Comparison of ENCODE assay signal across 1 cellular context in genomic region chr15:95608371-95608770, GRCh38.
A peak's percentile ranks its signal among the peaks of the same experiment; 100 is the strongest.
TF ChIP-seq lines count a peak whose summit lies in the region.

No MANE protein-coding gene starts in this region.

TF ChIP-seq in HEK293, 187 proteins besides CTCF, POLR2A, EP300 and RAD21 (continued from another document):
- no peak for TF ChIP-seq ZNF621 (tag by site-specific recombination; IDR thresholded peaks at IDR 0.05)
- no peak for TF ChIP-seq ZNF660 (tag by site-specific recombination; IDR thresholded peaks at IDR 0.05)
- TF ChIP-seq ZNF664 (tag by site-specific recombination; IDR thresholded peaks at IDR 0.05) = peak; percentile 97
- no peak for TF ChIP-seq ZNF394 (tag by site-specific recombination; IDR thresholded peaks at IDR 0.05; ENCODE audit: borderline replicate concordance)
- peak; percentile 20; the same call in 1 of the 2 replicates for TF ChIP-seq SCRT2 (tag by site-specific recombination; IDR thresholded peaks at IDR 0.05)
- no peak for TF ChIP-seq ZNF692 (tag by site-specific recombination; IDR thresholded peaks at IDR 0.05)
- TF ChIP-seq BCL6B (tag by site-specific recombination; IDR thresholded peaks at IDR 0.05) = peak; percentile 59; the same call in 1 of the 2 replicates
- TF ChIP-seq ZNF433 (tag by site-specific recombination; IDR thresholded peaks at IDR 0.05; ENCODE audit: low read depth) = no peak
